In the genomic region with DNA sequence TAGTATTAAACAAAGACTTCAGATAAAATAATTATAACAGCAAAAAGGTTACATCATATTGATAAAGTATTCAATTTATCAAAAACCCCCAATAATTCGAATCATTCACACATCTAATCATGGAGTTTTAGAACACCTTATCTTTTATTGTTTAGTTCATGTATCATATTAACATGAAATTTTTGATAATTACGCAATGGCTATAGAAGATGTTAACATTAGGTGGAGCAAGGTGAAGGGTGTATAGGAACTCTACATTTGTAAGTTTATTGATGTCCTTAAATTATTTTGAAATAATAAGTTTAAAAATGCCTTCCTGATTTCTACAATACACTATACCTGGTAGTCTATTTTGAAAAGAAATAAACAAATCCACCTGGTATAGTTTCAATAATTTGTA, we compare ENCODE assay signal across 31 cellular contexts.
"Had no signal": no experiment of that assay in that cellular context is flagged by ENCODE, and none has a peak within 500 bp of the region (broad histone marks: within the 10 kb centered on the region; RNA-seq: fewer than 3 reads in every experiment).

No MANE protein-coding gene starts in this region.

- H3K9ac ChIP-seq: neural progenitor cell, parathyroid adenoma had no signal

- DNase-seq: natural killer cell; occipital lobe; ovary; posterior cingulate gyrus; psoas muscle; right cardiac atrium; spleen; stimulated activated CD4-positive, alpha-beta T cell treated with anti-CD3 and anti-CD28 coated beads, Interleukin-12 subunit alpha, Interleukin-12 subunit beta, amount 100 ng/mL, for 4 hours; stimulated activated CD4-positive, alpha-beta T cell treated with anti-CD3 and anti-CD28 coated beads, Interleukin-1b, Interleukin-23, amount 100 ng/mL, for 48 hours; stimulated activated CD4-positive, alpha-beta T cell treated with anti-CD3 and anti-CD28 coated beads, Interleukin-4, amount 100 ng/mL, for 1 hour; stimulated activated CD4-positive, alpha-beta T cell treated with anti-CD3 and anti-CD28 coated beads, Interleukin-4, amount 100 ng/mL, for 4 hours; stimulated activated CD8-positive, alpha-beta memory T cell treated with anti-CD3 and anti-CD28 coated beads, Interleukin-4, amount 100 ng/mL, for 48 hours; stimulated activated naive CD4-positive, alpha-beta T cell; stimulated activated naive CD8-positive, alpha-beta T cell treated with anti-CD3 and anti-CD28 coated beads, Interleukin-15, amount 100 ng/mL, for 72 hours; stimulated activated naive CD8-positive, alpha-beta T cell treated with anti-CD3 and anti-CD28 coated beads, Interleukin-15, Interleukin-2, amounts not matched to agents 100 U/mL and 50 U/mL, for 24 hours; substantia nigra; testis; tibial artery; transverse colon; upper lobe of right lung; uterus had no signal

- H3K27ac ChIP-seq: neural progenitor cell, ovary, parathyroid adenoma, psoas muscle, skin epidermis, spleen, suprapubic skin, testis, tibial artery, transverse colon, upper lobe of right lung, uterus had no signal

- H3K4me3 Mint-ChIP-seq: natural killer cell; nephron; neural progenitor cell; stimulated activated memory B cell treated with anti-CD40 and anti-IgM and Interleukin-4, amounts not matched to agents 10 μg/mL and 1 μg/mL and 100 μg/mL, for 72 hours; stimulated activated naive CD8-positive, alpha-beta T cell treated with anti-CD3 and anti-CD28 coated beads, Interleukin-15, amount 100 ng/mL, for 72 hours; type B pancreatic cell had no signal

- H3K9me3 ChIP-seq: ovary, psoas muscle, suprapubic skin, testis, upper lobe of right lung, uterus had no signal

- H3K4me2 ChIP-seq: neural progenitor cell, smooth muscle cell had no signal

- H3K27me3 ChIP-seq: neural progenitor cell, ovary, spleen, suprapubic skin, testis, tibial artery, transverse colon, upper lobe of right lung, uterus had no signal

- H3K4me3 ChIP-seq: neural progenitor cell, ovary, psoas muscle, skin epidermis, smooth muscle cell, spleen, suprapubic skin, testis, tibial artery, transverse colon, upper lobe of right lung, uterus had no signal

- H3K27me3 Mint-ChIP-seq: progenitor cell of endocrine pancreas; stimulated activated memory B cell treated with anti-CD40 and anti-IgM and Interleukin-4, amounts not matched to agents 10 μg/mL and 1 μg/mL and 100 μg/mL, for 72 hours; stimulated activated naive CD8-positive, alpha-beta T cell treated with anti-CD3 and anti-CD28 coated beads, Interleukin-15, amount 100 ng/mL, for 72 hours; type B pancreatic cell had no signal

- H3K79me2 ChIP-seq: parathyroid adenoma had no signal

- H3K4me1 Mint-ChIP-seq: natural killer cell; nephron; neural progenitor cell; stimulated activated memory B cell treated with anti-CD40 and anti-IgM and Interleukin-4, amounts not matched to agents 10 μg/mL and 1 μg/mL and 100 μg/mL, for 72 hours; stimulated activated naive CD8-positive, alpha-beta T cell treated with anti-CD3 and anti-CD28 coated beads, Interleukin-15, amount 100 ng/mL, for 72 hours had no signal

- ATAC-seq: natural killer cell; psoas muscle; right cardiac atrium; sciatic nerve; stimulated activated memory B cell treated with anti-CD40 and anti-IgM and Interleukin-4, amounts not matched to agents 10 μg/mL and 1 μg/mL and 100 μg/mL, for 72 hours; stimulated activated naive CD8-positive, alpha-beta T cell treated with anti-CD3 and anti-CD28 coated beads, Interleukin-15, amount 100 ng/mL, for 72 hours; stimulated activated naive CD8-positive, alpha-beta T cell treated with anti-CD3 and anti-CD28 coated beads, Interleukin-15, Interleukin-2, amounts not matched to agents 100 U/mL and 50 U/mL, for 24 hours; upper lobe of right lung had no signal

- H3K27ac Mint-ChIP-seq: natural killer cell; nephron; neural progenitor cell; progenitor cell of endocrine pancreas; stimulated activated memory B cell treated with anti-CD40 and anti-IgM and Interleukin-4, amounts not matched to agents 10 μg/mL and 1 μg/mL and 100 μg/mL, for 72 hours; stimulated activated naive CD8-positive, alpha-beta T cell treated with anti-CD3 and anti-CD28 coated beads, Interleukin-15, amount 100 ng/mL, for 72 hours; type B pancreatic cell had no signal

- H3K36me3 ChIP-seq: neural progenitor cell, ovary, spleen, suprapubic skin, tibial artery, transverse colon, upper lobe of right lung, uterus had no signal

- H3K36me3 Mint-ChIP-seq: natural killer cell; stimulated activated memory B cell treated with anti-CD40 and anti-IgM and Interleukin-4, amounts not matched to agents 10 μg/mL and 1 μg/mL and 100 μg/mL, for 72 hours had no signal

- H3K4me1 ChIP-seq: neural progenitor cell, parathyroid adenoma, psoas muscle, spleen, suprapubic skin, testis, tibial artery, transverse colon, upper lobe of right lung, uterus had no signal

- H2AFZ ChIP-seq: neural progenitor cell, parathyroid adenoma had no signal
